29 cellular contexts compared by ENCODE assay signal in the genomic region with DNA sequence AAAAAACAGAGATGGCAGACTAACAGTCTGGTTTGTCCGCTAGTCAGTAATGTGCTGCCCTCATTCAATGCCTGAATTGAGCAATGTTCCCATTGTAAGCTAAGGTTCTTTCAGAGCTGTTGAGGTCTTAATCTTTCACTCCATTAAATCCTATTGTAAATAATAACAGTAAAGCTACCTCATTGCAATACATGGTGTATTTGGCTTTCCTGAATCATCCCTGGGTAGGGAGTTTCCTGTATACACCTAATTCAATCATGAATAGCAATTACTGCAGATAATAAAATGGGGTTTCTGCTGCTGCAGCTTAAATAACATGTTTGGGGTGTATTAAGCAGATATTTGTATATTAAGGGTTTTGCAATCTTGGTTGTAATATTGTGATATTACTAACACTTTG.
"Had no signal": no experiment of that assay in that cellular context is flagged by ENCODE, and none has a peak within 500 bp of the region (broad histone marks: within the 10 kb centered on the region; RNA-seq: fewer than 3 reads in every experiment).

No MANE protein-coding gene starts in this region.

- H3K27ac ChIP-seq: SJCRH30 had no signal

- H3K9me3 ChIP-seq: SJCRH30, SK-N-SH had no signal

- H3K4me1 Mint-ChIP-seq: activated CD4-positive, alpha-beta T cell treated with anti-CD3 and anti-CD28 coated beads, Interleukin-2, amount 10 ng/mL, durations not matched to agents 24 days and 14 days; activated naive CD4-positive, alpha-beta T cell treated with anti-CD3 and anti-CD28 coated beads, Interleukin-2, amount 10 ng/mL, durations not matched to agents 7 days and 5 days; activated naive CD8-positive, alpha-beta T cell treated with anti-CD3 and anti-CD28 coated beads, Interleukin-2, amount 50 U/mL, for 24 hours had no signal

- DNase-seq: activated CD4-positive, alpha-beta T cell treated with anti-CD3 and anti-CD28 coated beads, Interleukin-2, amount 10 ng/mL, durations not matched to agents 24 days and 14 days; activated CD4-positive, alpha-beta T cell treated with anti-CD3 and anti-CD28 coated beads, Interleukin-2, amount 50 U/mL, for 4 hours; activated CD8-positive, alpha-beta T cell treated with anti-CD3 and anti-CD28 coated beads, Interleukin-2, amount 10 ng/mL, durations not matched to agents 7 days and 5 days; activated effector memory CD4-positive, alpha-beta T cell treated with Interleukin-2 at 50 U/mL for 16 hours; activated naive CD4-positive, alpha-beta T cell treated with anti-CD3 and anti-CD28 coated beads, Interleukin-2, amount 10 ng/mL, durations not matched to agents 7 days and 5 days; activated naive CD8-positive, alpha-beta T cell treated with anti-CD3 and anti-CD28 coated beads, Interleukin-2, amount 50 U/mL, for 24 hours; activated T-cell treated with anti-CD3 and anti-CD28 coated beads for 4 hours; activated T-cell treated with anti-CD3 and anti-CD28 coated beads, Interleukin-2, amount 50 U/mL, for 4 hours; anterior cingulate cortex; central memory CD4-positive, alpha-beta T cell; NCI-H1092 treated with DMSO at 0.1 percent for 48 hours; NCI-H146; NCI-H187; NCI-H2029 treated with DMSO at 0.1 percent for 48 hours; NCI-H2107; NCI-H2171; NCI-H510A; NCI-H526; NCI-H748 treated with DMSO at 0.1 percent for 48 hours; OCI-M1; SHP77; SK-N-SH had no signal

- H3K27me3 ChIP-seq: SJCRH30 had no signal

- H3K27ac Mint-ChIP-seq: activated CD4-positive, alpha-beta T cell treated with anti-CD3 and anti-CD28 coated beads, Interleukin-2, amount 10 ng/mL, durations not matched to agents 24 days and 14 days; activated CD8-positive, alpha-beta T cell treated with anti-CD3 and anti-CD28 coated beads, Interleukin-2, amount 10 ng/mL, durations not matched to agents 7 days and 5 days; activated naive CD4-positive, alpha-beta T cell treated with anti-CD3 and anti-CD28 coated beads, Interleukin-2, amount 10 ng/mL, durations not matched to agents 7 days and 5 days; activated naive CD8-positive, alpha-beta T cell; activated naive CD8-positive, alpha-beta T cell treated with anti-CD3 and anti-CD28 coated beads, Interleukin-2, amount 50 U/mL, for 24 hours; activated T-helper 1 cell treated with anti-CD3 and anti-CD28 coated beads, Interleukin-12 subunit alpha, Interleukin-12 subunit beta, Interleukin-2, Interleukin-4 antibody, amounts not matched to agents 30 ng/mL and 10 ng/mL and 1 ng/mL, durations not matched to agents 14 hours and 24 hours and 36 hours; brain; T-helper 1 cell treated with Interleukin-12 subunit alpha and Interleukin-12 subunit beta and Interleukin-4 antibody, amounts not matched to agents 30 μg/mL and 1 μg/mL, for 36 hours; T-helper 2 cell treated with Interferon-gamma antibody and Interleukin-4, amounts not matched to agents 5 μg/mL and 100 μg/mL, for 36 hours had no signal

- H3K4me2 ChIP-seq: SK-N-SH had no signal

- H3K4me3 ChIP-seq: SJCRH30 had no signal

- ATAC-seq: activated CD8-positive, alpha-beta T cell treated with anti-CD3 and anti-CD28 coated beads, Interleukin-2, amount 10 ng/mL, durations not matched to agents 7 days and 5 days; activated naive CD8-positive, alpha-beta T cell treated with anti-CD3 and anti-CD28 coated beads, Interleukin-2, amount 50 U/mL, for 24 hours; activated T-cell treated with anti-CD3 and anti-CD28 coated beads, Interleukin-2, amount 50 U/mL, for 4 hours; Panc1 had no signal

- H3K4me3 Mint-ChIP-seq: activated CD4-positive, alpha-beta T cell treated with anti-CD3 and anti-CD28 coated beads, Interleukin-2, amount 10 ng/mL, durations not matched to agents 24 days and 14 days; activated CD8-positive, alpha-beta T cell treated with anti-CD3 and anti-CD28 coated beads, Interleukin-2, amount 10 ng/mL, durations not matched to agents 7 days and 5 days; activated naive CD4-positive, alpha-beta T cell treated with anti-CD3 and anti-CD28 coated beads, Interleukin-2, amount 10 ng/mL, durations not matched to agents 7 days and 5 days; activated naive CD8-positive, alpha-beta T cell; activated naive CD8-positive, alpha-beta T cell treated with anti-CD3 and anti-CD28 coated beads, Interleukin-2, amount 50 U/mL, for 24 hours; activated T-cell treated with anti-CD3 and anti-CD28 coated beads, Interleukin-2, amount 50 U/mL, for 4 hours; activated T-helper 1 cell treated with anti-CD3 and anti-CD28 coated beads, Interleukin-12 subunit alpha, Interleukin-12 subunit beta, Interleukin-2, Interleukin-4 antibody, amounts not matched to agents 30 ng/mL and 10 ng/mL and 1 ng/mL, durations not matched to agents 14 hours and 24 hours and 36 hours; brain; T-helper 1 cell treated with Interleukin-12 subunit alpha and Interleukin-12 subunit beta and Interleukin-4 antibody, amounts not matched to agents 30 μg/mL and 1 μg/mL, for 36 hours; T-helper 2 cell treated with Interferon-gamma antibody and Interleukin-4, amounts not matched to agents 5 μg/mL and 100 μg/mL, for 36 hours had no signal

- H3K9me3 Mint-ChIP-seq: activated CD4-positive, alpha-beta T cell treated with anti-CD3 and anti-CD28 coated beads, Interleukin-2, amount 10 ng/mL, durations not matched to agents 24 days and 14 days; activated T-cell treated with anti-CD3 and anti-CD28 coated beads, Interleukin-2, amount 50 U/mL, for 4 hours; T-helper 1 cell treated with Interleukin-12 subunit alpha and Interleukin-12 subunit beta and Interleukin-4 antibody, amounts not matched to agents 30 μg/mL and 1 μg/mL, for 36 hours; T-helper 2 cell treated with Interferon-gamma antibody and Interleukin-4, amounts not matched to agents 5 μg/mL and 100 μg/mL, for 36 hours had no signal

- H3K36me3 Mint-ChIP-seq: activated naive CD4-positive, alpha-beta T cell treated with anti-CD3 and anti-CD28 coated beads, Interleukin-2, amount 10 ng/mL, durations not matched to agents 7 days and 5 days; activated naive CD8-positive, alpha-beta T cell; brain had no signal

- H3K36me3 ChIP-seq: SJCRH30 had no signal

- H3K4me1 ChIP-seq: SJCRH30 had no signal

- H3K9ac ChIP-seq: SK-N-SH had no signal

- H3K27me3 Mint-ChIP-seq: activated CD4-positive, alpha-beta T cell treated with anti-CD3 and anti-CD28 coated beads, Interleukin-2, amount 10 ng/mL, durations not matched to agents 24 days and 14 days; activated naive CD4-positive, alpha-beta T cell treated with anti-CD3 and anti-CD28 coated beads, Interleukin-2, amount 10 ng/mL, durations not matched to agents 7 days and 5 days; activated naive CD8-positive, alpha-beta T cell; activated naive CD8-positive, alpha-beta T cell treated with anti-CD3 and anti-CD28 coated beads, Interleukin-2, amount 50 U/mL, for 24 hours; brain had no signal
